Comparison of ENCODE assay signal across 16 cellular contexts in genomic region chr3:103085465-103085864, GRCh38.
DNase-seq lines count a peak whose midpoint lies in the region; ATAC-seq and TF ChIP-seq lines count a peak whose summit lies in the region.
"Had no signal": no experiment of that assay in that cellular context is flagged by ENCODE, and none has a peak within 500 bp of the region (broad histone marks: within the 10 kb centered on the region; RNA-seq: fewer than 3 reads in every experiment).

No MANE protein-coding gene starts in this region.

- H4K8ac ChIP-seq in H9 (replicated peaks; ENCODE audit: insufficient read length, low read depth, low read length) = no peak overlapping the region

- H3K14ac ChIP-seq in H9 (ENCODE audit: insufficient read depth, low read length) = no peak overlapping the region

- H3K18ac ChIP-seq in H9 (ENCODE audit: insufficient read length, low read depth, low read length) = no peak overlapping the region

- H3K27ac Mint-ChIP-seq in H9 = no peak overlapping the region

- no peak overlapping the region for H3K4me2 ChIP-seq in H9 (ENCODE audit: insufficient read depth, insufficient read length, low read length)

- H3K4me3 ChIP-seq in lung = no peak overlapping the region
- H3K4me3 ChIP-seq: tibial artery had no signal

- H3K9me3 ChIP-seq in lung (ENCODE audit: control insufficient read depth in 2 of 2, insufficient read depth in 1 of 2, low read length in 1 of 2) (no peaks in the 10 kb centered on the region), H9 (ENCODE audit: control insufficient read depth, low read depth, low read length) (no peaks in the 10 kb centered on the region)
- H3K9me3 ChIP-seq: tibial artery had no signal

- no peaks in the 10 kb centered on the region for H4K20me1 ChIP-seq in H9 (ENCODE audit: control insufficient read depth, insufficient read depth, insufficient read length)

- H3K9ac ChIP-seq in H9 (ENCODE audit: extremely low read depth, insufficient read length, low read length) = no peak overlapping the region

- TF ChIP-seq CTCF in lung (IDR thresholded peaks at IDR 0.05; ENCODE audit: control extremely low read depth, extremely low read depth) = no peak
- TF ChIP-seq CTCF in H9 (conservative IDR thresholded peaks at IDR 0.05) = no peak

- H3K23me2 ChIP-seq in H9 (ENCODE audit: insufficient read length, low read depth, low read length, poor library complexity, severe bottlenecking) = no peaks in the 10 kb centered on the region

- no peak overlapping the region for H2BK12ac ChIP-seq in H9 (ENCODE audit: insufficient read length, low read depth, low read length)

- H3K36me3 Mint-ChIP-seq in H9 (ENCODE audit: insufficient read depth in 1 of 3, low read depth in 3 of 3) = no peaks in the 10 kb centered on the region

- no peak overlapping the region for H3T11ph ChIP-seq in H9 (ENCODE audit: low read length)

- no peak overlapping the region for H2BK20ac ChIP-seq in H9 (ENCODE audit: low read depth, low read length, poor library complexity, severe bottlenecking)

- no peak overlapping the region for H3K4ac ChIP-seq in H9 (ENCODE audit: low read depth, low read length)

- H3K27me3 ChIP-seq in lung (ENCODE audit: control insufficient read depth, insufficient read depth) = no peaks in the 10 kb centered on the region
- no peaks in the 10 kb centered on the region for H3K27me3 ChIP-seq in H9 (ENCODE audit: insufficient read depth, low read length)
- H3K27me3 ChIP-seq: tibial artery had no signal

- no peak overlapping the region for H3K27ac ChIP-seq in lung (ENCODE audit: low read depth in 1 of 2, low read length in 1 of 2)
- no peak overlapping the region for H3K27ac ChIP-seq in H9 (ENCODE audit: insufficient read length, low read depth, low read length)
- H3K27ac ChIP-seq: C4-2B, tibial artery had no signal

- H3K36me3 ChIP-seq in lung (ENCODE audit: control insufficient read depth in 2 of 2, insufficient read depth in 2 of 2, low read length in 2 of 2) = no peaks in the 10 kb centered on the region
- H3K36me3 ChIP-seq: tibial artery had no signal

- peak; percentile 85 for ATAC-seq in GM18861 (IDR thresholded peaks at IDR 0.05; ENCODE audit: unreplicated experiment)
- ATAC-seq in HG02623 (IDR thresholded peaks at IDR 0.05; ENCODE audit: unreplicated experiment) = peak; percentile 69
- peak; percentile 82 for ATAC-seq in HG03571 (IDR thresholded peaks at IDR 0.05; ENCODE audit: unreplicated experiment)
- peak; percentile 49 for ATAC-seq in lung (ENCODE audit: insufficient read depth, low FRiP score)
- ATAC-seq: PC-3, sciatic nerve had no signal

- no peak overlapping the region for H2BK120ac ChIP-seq in H9 (ENCODE audit: low read depth, low read length, poor library complexity, severe bottlenecking)

- no peaks in the 10 kb centered on the region for H3K4me1 ChIP-seq in lung (ENCODE audit: control insufficient read depth in 2 of 2, insufficient read depth in 2 of 2, low read length in 2 of 2)
- H3K4me1 ChIP-seq in H9 (ENCODE audit: insufficient read depth, low read length) = no peaks in the 10 kb centered on the region; the same call in 1 of the 2 replicates
- H3K4me1 ChIP-seq: tibial artery had no signal

- H2AFZ ChIP-seq in H9 (ENCODE audit: low read length) = no peak overlapping the region

- no peak overlapping the region for H4K5ac ChIP-seq in H9 (ENCODE audit: insufficient read length, low read depth, low read length)

- H3K4me1 Mint-ChIP-seq in H9 = no peaks in the 10 kb centered on the region

- no peak overlapping the region for H2AK5ac ChIP-seq in H9 (ENCODE audit: insufficient read length, low read length)

- no peak for DNase-seq in lung (ENCODE audit: low spot score)
- no peak for DNase-seq in cortex of kidney (lab: John Stamatoyannopoulos, UW)
- DNase-seq in H9 = no peak
- no peak for DNase-seq in globus pallidus (ENCODE audit: low spot score)
- DNase-seq in NOMO-1 treated with DMSO at 0.1 percent for 48 hours (lab: John Stamatoyannopoulos, UW; ENCODE audit: unreplicated experiment) = no peak
- DNase-seq: anterior cingulate cortex, H7, NCI-H2029 treated with DMSO at 0.1 percent for 48 hours, PC-3, T-helper 2 cell, tibial artery had no signal

- H3K4me3 Mint-ChIP-seq in H9 = no peak overlapping the region

- peaks cover 0 to 2% of the 10 kb centered on the region in 2 experiments; a peak in 2 of 5 replicates for H3K9me3 Mint-ChIP-seq in H9

- H4K91ac ChIP-seq in H9 (ENCODE audit: insufficient read length, low read depth, low read length) = no peak overlapping the region

- no peaks in the 10 kb centered on the region for H3K79me1 ChIP-seq in H9 (ENCODE audit: insufficient read depth, low read depth, low read length, poor library complexity, severe bottlenecking)

- H2BK15ac ChIP-seq in H9 (ENCODE audit: low read depth, low read length) = no peak overlapping the region

- H2BK5ac ChIP-seq in H9 (ENCODE audit: insufficient read length, low read length) = no peak overlapping the region

- no peaks in the 10 kb centered on the region for H3K79me2 ChIP-seq in H9 (ENCODE audit: insufficient read depth, low read length)

- no peak overlapping the region for H3K56ac ChIP-seq in H9 (ENCODE audit: insufficient read length, low read depth, low read length)

- peaks cover 1% of the 10 kb centered on the region; the same call in 1 of the 2 replicates for H3K27me3 Mint-ChIP-seq in H9 (ENCODE audit: low read depth)

- no peak overlapping the region for H3K23ac ChIP-seq in H9 (ENCODE audit: insufficient read length, low read depth, low read length)
